In genomic region chr1:166857995-166858394, GRCh38 we compare ENCODE assay signal across 10 cellular contexts.
"Had no signal": no experiment of that assay in that cellular context is flagged by ENCODE, and none has a peak within 500 bp of the region (broad histone marks: within the 10 kb centered on the region; RNA-seq: fewer than 3 reads in every experiment).

No MANE protein-coding gene starts in this region.

- H3K4me3 Mint-ChIP-seq: T-helper 2 cell treated with Interferon-gamma antibody and Interleukin-4, amounts not matched to agents 5 μg/mL and 100 μg/mL, for 36 hours had no signal

- H3K27ac ChIP-seq: right atrium auricular region, skin epidermis, upper lobe of left lung had no signal

- H3K4me3 ChIP-seq: right atrium auricular region, skin epidermis, upper lobe of left lung had no signal

- H3K9me3 ChIP-seq: right atrium auricular region, upper lobe of left lung had no signal

- H3K9me3 Mint-ChIP-seq: T-helper 2 cell treated with Interferon-gamma antibody and Interleukin-4, amounts not matched to agents 5 μg/mL and 100 μg/mL, for 36 hours had no signal

- H3K27ac Mint-ChIP-seq: T-helper 2 cell treated with Interferon-gamma antibody and Interleukin-4, amounts not matched to agents 5 μg/mL and 100 μg/mL, for 36 hours had no signal

- H3K27me3 ChIP-seq: right atrium auricular region, upper lobe of left lung had no signal

- DNase-seq: activated CD4-positive, CD25-positive, alpha-beta regulatory T cell treated with anti-CD3 and anti-CD28 coated beads, Interleukin-2, amount 50 U/mL, for 72 hours; activated gamma-delta T cell; central memory CD4-positive, alpha-beta T cell; cortex of kidney; effector memory CD4-positive, alpha-beta T cell; kidney glomerular epithelial cell; upper lobe of left lung had no signal
